Comparison of ENCODE assay signal across 1 cellular context in the genomic region with DNA sequence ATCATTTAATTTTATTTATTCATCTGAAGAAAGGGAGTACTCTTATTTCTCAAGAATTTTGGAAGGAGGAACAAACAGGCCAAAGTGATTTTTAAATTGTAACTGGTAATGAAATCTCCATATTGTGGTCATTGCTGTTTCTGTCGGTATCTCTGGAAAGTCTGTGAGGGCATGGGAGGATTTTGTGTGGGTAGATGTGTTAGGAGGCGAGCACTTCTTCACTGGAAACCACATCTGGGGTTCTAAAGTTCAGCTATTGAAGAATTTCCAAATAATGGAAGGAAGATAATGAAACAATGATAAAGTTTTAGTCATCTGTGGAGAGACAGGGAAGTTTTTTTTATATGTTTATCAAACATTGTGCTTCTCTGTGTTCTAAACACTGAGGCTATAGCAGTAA.
TF ChIP-seq lines count a peak whose summit lies in the region.

No MANE protein-coding gene starts in this region.

TF ChIP-seq in SK-N-SH, 30 proteins besides CTCF, POLR2A, EP300 and RAD21 (continued from another document):
- TF ChIP-seq YY1 (IDR thresholded peaks at IDR 0.05; ENCODE audit: low read depth): no peak
- TF ChIP-seq, protein P1, sequence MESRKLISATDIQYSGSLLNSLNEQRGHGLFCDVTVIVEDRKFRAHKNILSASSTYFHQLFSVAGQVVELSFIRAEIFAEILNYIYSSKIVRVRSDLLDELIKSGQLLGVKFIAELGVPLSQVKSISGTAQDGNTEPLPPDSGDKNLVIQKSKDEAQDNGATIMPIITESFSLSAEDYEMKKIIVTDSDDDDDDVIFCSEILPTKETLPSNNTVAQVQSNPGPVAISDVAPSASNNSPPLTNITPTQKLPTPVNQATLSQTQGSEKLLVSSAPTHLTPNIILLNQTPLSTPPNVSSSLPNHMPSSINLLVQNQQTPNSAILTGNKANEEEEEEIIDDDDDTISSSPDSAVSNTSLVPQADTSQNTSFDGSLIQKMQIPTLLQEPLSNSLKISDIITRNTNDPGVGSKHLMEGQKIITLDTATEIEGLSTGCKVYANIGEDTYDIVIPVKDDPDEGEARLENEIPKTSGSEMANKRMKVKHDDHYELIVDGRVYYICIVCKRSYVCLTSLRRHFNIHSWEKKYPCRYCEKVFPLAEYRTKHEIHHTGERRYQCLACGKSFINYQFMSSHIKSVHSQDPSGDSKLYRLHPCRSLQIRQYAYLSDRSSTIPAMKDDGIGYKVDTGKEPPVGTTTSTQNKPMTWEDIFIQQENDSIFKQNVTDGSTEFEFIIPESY (IDR thresholded peaks at IDR 0.05; ENCODE audit: borderline replicate concordance, low read depth): no peak
- no peak for TF ChIP-seq MEF2A (IDR thresholded peaks at IDR 0.05; ENCODE audit: borderline replicate concordance, low read depth)
